ENCODE assay signal across 18 cellular contexts in genomic region chr2:177395594-177395993, GRCh38. TPM values are rescaled to one million over a fixed set of nuclear protein-coding genes. Genes with fewer than 3 reads are reported as not detected.
DNase-seq lines count a peak whose midpoint lies in the region; FAIRE-seq and TF ChIP-seq lines count a peak whose summit lies in the region.
"Had no signal": no experiment of that assay in that cellular context is flagged by ENCODE, and none has a peak within 500 bp of the region (broad histone marks: within the 10 kb centered on the region; RNA-seq: fewer than 3 reads in every experiment).

No MANE protein-coding gene starts in this region.

- intact Hi-C loops in PC-9 (cut with micrococcal nuclease; ENCODE audit: unreplicated experiment) = loop anchor here (5.0 to 10.0 kb wide), 2 partner anchors 183 to 831 kb away; partner anchors contain the start of gene HNRNPA3
- intact Hi-C loops in left ventricle myocardium inferior (cut with micrococcal nuclease) = no loop called here

- FAIRE-seq in H54 (lab: Jason Lieb, UNC) = peak; percentile 69
- FAIRE-seq: G401.6 had no signal

- H2AFZ ChIP-seq in PC-9 = no peak overlapping the region
- H2AFZ ChIP-seq: GM23248 had no signal

- peaks cover 88% of the 10 kb centered on the region for H3K79me2 ChIP-seq in PC-9 (ENCODE audit: low read depth)

- H3K4me3 ChIP-seq in PC-9 (no peak overlapping the region), choroid plexus epithelial cell (ENCODE audit: low read depth, low read length) (no peak overlapping the region), left ventricle myocardium inferior (no peak overlapping the region)
- H3K4me3 ChIP-seq: Peyer's patch had no signal

- BruUV-seq in PC-9 (replicated peaks; lab: Mats Ljungman, UMichigan) = no TSS peak

- peaks cover 28% of the 10 kb centered on the region for H3F3A ChIP-seq in PC-9 (ENCODE audit: insufficient read depth, low read depth)

- H3K4me2 ChIP-seq in PC-9 = peak overlapping the region; percentile 6; the same call in 1 of the 2 replicates

- no peak for TF ChIP-seq POLR2A in H54 (IDR thresholded peaks at IDR 0.05; ENCODE audit: low read depth, low read length)

- CTCF ChIA-PET in PC-9 (lab: Charles Lee) (no interaction called here), RWPE1 (lab: Yijun Ruan, JAX) (interaction anchor here (1.3 kb wide), 1 partner anchor 132 kb away, joined by 5 read pairs; no protein-coding TSS in a partner anchor)

- TF ChIP-seq CTCF in PC-9 (conservative IDR thresholded peaks at IDR 0.05) (no peak), choroid plexus epithelial cell (conservative IDR thresholded peaks at IDR 0.05; ENCODE audit: low read depth, low read length) (no peak), RWPE1 (conservative IDR thresholded peaks at IDR 0.05; ENCODE audit: low read depth) (no peak), left ventricle myocardium inferior (IDR thresholded peaks at IDR 0.05; ENCODE audit: borderline replicate concordance) (no peak)

- H4K20me1 ChIP-seq in PC-9 (ENCODE audit: insufficient read depth) = no peaks in the 10 kb centered on the region

- peaks cover 6% of the 10 kb centered on the region; the same call in 1 of the 2 replicates for H3K36me3 ChIP-seq in PC-9 (ENCODE audit: low read depth)
- H3K36me3 ChIP-seq in left ventricle myocardium inferior = no peaks in the 10 kb centered on the region
- H3K36me3 ChIP-seq: Peyer's patch had no signal

- peak overlapping the region; percentile 6; the same call in 1 of the 2 replicates for H3K27ac ChIP-seq in PC-9
- no peak overlapping the region for H3K27ac ChIP-seq in RWPE1
- no peak overlapping the region for H3K27ac ChIP-seq in left ventricle myocardium inferior (replicated peaks)
- H3K27ac ChIP-seq: Peyer's patch had no signal

- POLR2A ChIA-PET in PC-9 (lab: Charles Lee; ENCODE audit: unreplicated experiment) (no interaction called here), RWPE1 (lab: Yijun Ruan, JAX; ENCODE audit: low non-redundant PET) (no interaction called here)

- H3K4me1 ChIP-seq in PC-9 (replicated peaks; ENCODE audit: insufficient read depth) = peaks cover 67% of the 10 kb centered on the region
- H3K4me1 ChIP-seq in left ventricle myocardium inferior = peaks cover 92% of the 10 kb centered on the region

- H3K27me3 ChIP-seq in PC-9 (ENCODE audit: insufficient read depth, low read depth) = no peaks in the 10 kb centered on the region
- H3K27me3 ChIP-seq in left ventricle myocardium inferior (ENCODE audit: low read depth) = no peaks in the 10 kb centered on the region
- H3K27me3 ChIP-seq: Peyer's patch had no signal

- no peaks in the 10 kb centered on the region for H3K9me2 ChIP-seq in PC-9 (ENCODE audit: insufficient read depth)

- H3K9me3 ChIP-seq in PC-9 (ENCODE audit: insufficient read depth, low read depth) = no peaks in the 10 kb centered on the region
- H3K9me3 ChIP-seq in left ventricle myocardium inferior (replicated peaks) = no peaks in the 10 kb centered on the region
- H3K9me3 ChIP-seq: Peyer's patch had no signal

- DNase-seq in CD1c-positive myeloid dendritic cell (ENCODE audit: extremely low spot score) (peak; percentile 31), H54 (ENCODE audit: insufficient read length, low spot score) (no peak), PC-9 (no peak), choroid plexus epithelial cell (ENCODE audit: low read depth) (peak; percentile 28), RWPE1 (ENCODE audit: low spot score) (no peak), middle frontal gyrus (ENCODE audit: extremely low spot score, low spot score) (no peak), left ventricle myocardium inferior (no peak), NCI-H226 (no peak)
- DNase-seq: DMS53, GM23248, NCI-H1048, NCI-H146, NCI-H2107, NCI-H345, NCI-H69, Peyer's patch, SIG-M5 had no signal

RNA-seq across cellular contexts. Expression of gene AGPS, which starts 3.0 kb away (rescaled TPM):
- total RNA-seq in PC-9 (2021) (101 and 107 TPM in 2 replicates), left ventricle myocardium inferior (26.4 TPM)

Comparison
In these comparisons a context has a peak if more than half of its experiments do, and no peak if none do; other contexts are left out.
1. DNase-seq: peak in CD1c-positive myeloid dendritic cell (single experiment) and choroid plexus epithelial cell (single experiment); none in H54 (single experiment), PC-9 (0 of 2), RWPE1 (single experiment), middle frontal gyrus (single experiment), left ventricle myocardium inferior (single experiment) and NCI-H226 (single experiment).